Comparison of ENCODE assay signal across 8 cellular contexts in the genomic region with DNA sequence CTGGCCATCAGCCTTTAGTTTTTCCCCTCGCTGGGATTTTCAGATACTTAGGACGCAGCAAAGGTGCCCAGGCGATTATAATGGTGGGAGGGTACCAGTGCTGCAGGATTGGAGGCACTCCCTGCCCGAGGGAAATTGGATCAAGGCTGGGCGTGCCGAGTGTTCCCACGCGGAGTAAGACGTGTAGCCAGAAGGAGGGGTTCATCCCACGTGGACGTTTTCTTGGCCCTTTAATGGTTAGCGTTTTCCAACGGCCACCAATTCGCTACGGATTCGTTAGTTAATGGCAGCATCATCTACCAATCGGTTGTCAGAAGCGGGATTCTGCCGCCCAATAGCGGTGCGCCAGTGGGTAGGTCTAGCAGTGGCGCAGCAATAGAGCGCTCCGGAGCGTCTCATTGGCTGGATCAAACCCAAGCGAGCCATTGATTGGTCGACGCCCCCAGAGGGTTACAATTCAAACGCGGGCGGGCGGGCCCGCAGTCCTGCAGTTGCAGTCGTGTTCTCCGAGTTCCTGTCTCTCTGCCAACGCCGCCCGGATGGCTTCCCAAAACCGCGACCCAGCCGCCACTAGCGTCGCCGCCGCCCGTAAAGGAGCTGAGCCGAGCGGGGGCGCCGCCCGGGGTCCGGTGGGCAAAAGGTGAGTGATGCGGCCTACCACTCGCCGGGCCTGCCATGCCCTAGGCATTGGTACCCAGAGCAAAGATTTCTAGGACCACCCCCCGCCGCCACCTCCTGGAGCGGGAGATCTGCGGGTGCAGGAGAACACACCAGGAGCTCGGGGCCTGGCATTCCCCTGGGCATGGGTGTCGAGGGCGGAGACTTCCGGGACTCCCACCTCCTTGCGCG. TPM values are rescaled to one million over a fixed set of nuclear protein-coding genes. Genes with fewer than 3 reads are reported as not detected.
A peak's percentile ranks its signal among the peaks of the same experiment; 100 is the strongest.
DNase-seq lines count a peak whose midpoint lies in the region; ATAC-seq, FAIRE-seq and TF ChIP-seq lines count a peak whose summit lies in the region.

A gene (plus strand): TSS at position 488 of the 849 bp plus-strand sequence. CDS start 52 bp downstream, at position 540.

- H4K20me1 ChIP-seq in OCI-LY7 (ENCODE audit: insufficient read depth, low read length) = no peaks in the 10 kb centered on the region

- CTCF ChIA-PET in OCI-LY7 (lab: Charles Lee; ENCODE audit: unreplicated experiment) = interaction anchor here (0.8 to 1.4 kb wide), 2 partner anchors 14 to 158 kb away, joined by 3 to 4 read pairs; no protein-coding TSS in a partner anchor

- H2AFZ ChIP-seq in OCI-LY7 (ENCODE audit: low read length) = peak within 1 kb of the TSS; percentile 61

- H3K9me3 ChIP-seq in OCI-LY7 (ENCODE audit: low read length) = peaks cover 10% of the 10 kb centered on the region; the same call in 1 of the 2 replicates
- no peaks in the 10 kb centered on the region for H3K9me3 ChIP-seq in mucosa of descending colon

- H3K4me3 ChIP-seq in OCI-LY7 (ENCODE audit: low read depth, low read length, poor library complexity, severe bottlenecking) (peak within 1 kb of the TSS; percentile 82), mucosa of descending colon (peak within 1 kb of the TSS; percentile 25)

- peak within 1 kb of the TSS; percentile 65 for H3K4me2 ChIP-seq in OCI-LY7 (ENCODE audit: low read length)

- TF ChIP-seq CTCF in D721Med (IDR thresholded peaks at IDR 0.05; ENCODE audit: insufficient read depth, missing control alignments) (no peak), OCI-LY7 (conservative IDR thresholded peaks at IDR 0.05; ENCODE audit: low read length) (no peak), mucosa of descending colon (IDR thresholded peaks at IDR 0.05) (no peak)

- intact Hi-C loops in OCI-LY7 (cut with micrococcal nuclease; ENCODE audit: unreplicated experiment) (loop anchor here (1.0 to 5.0 kb wide), 2 partner anchors 45 to 160 kb away; a partner anchor contains a TSS), mucosa of descending colon (cut with DNase I, micrococcal nuclease) (no loop called here)

- DNase-seq in D721Med (ENCODE audit: insufficient read length, low spot score) = peak; percentile 99
- peak; percentile 100 for DNase-seq in HuH-7.5 (ENCODE audit: low spot score)
- DNase-seq in OCI-LY7 (ENCODE audit: low spot score) = peak; percentile 99
- peak; percentile 92 for DNase-seq in activated T-cell treated with anti-CD3 and anti-CD28 coated beads for 24 hours (ENCODE audit: low read depth)
- peak; percentile 98 for DNase-seq in epithelial cell of prostate (ENCODE audit: low read depth, low spot score)
- DNase-seq in mucosa of descending colon = peak; percentile 95 to 98 (median 97)
- peak; percentile 72 to 87 for DNase-seq in stimulated activated CD8-positive, alpha-beta memory T cell treated with anti-CD3 and anti-CD28 coated beads, Interleukin-4, amount 100 ng/mL, for 1 hour (ENCODE audit: low read depth in 2 of 2, low spot score in 1 of 2)

- ATAC-seq in GM21526 (IDR thresholded peaks at IDR 0.05; ENCODE audit: low FRiP score, unreplicated experiment) (peak; percentile 95), mucosa of descending colon (peak; percentile 98)

- H3K36me3 ChIP-seq in OCI-LY7 (ENCODE audit: insufficient read depth, low read length) (peaks cover 94% of the 10 kb centered on the region), mucosa of descending colon (ENCODE audit: low read depth) (peaks cover 6% of the 10 kb centered on the region)

- no peaks in the 10 kb centered on the region for H3K9me2 ChIP-seq in OCI-LY7 (ENCODE audit: insufficient read depth, low read length)

- H3K79me2 ChIP-seq in OCI-LY7 (ENCODE audit: insufficient read depth, low read depth, low read length) = peaks cover 28% of the 10 kb centered on the region

- POLR2A ChIA-PET in OCI-LY7 (lab: Charles Lee) = interaction anchor here (1.1 to 1.3 kb wide), 2 partner anchors 46 to 69 kb away, joined by 4 to 7 read pairs; a partner anchor contains a TSS

- FAIRE-seq in D721Med (lab: Jason Lieb, UNC) = peak; percentile 44

- H3K4me1 ChIP-seq in OCI-LY7 (ENCODE audit: insufficient read depth, low read length, poor library complexity, severe bottlenecking) (peaks cover 19% of the 10 kb centered on the region), mucosa of descending colon (ENCODE audit: low read depth) (peaks cover 6% of the 10 kb centered on the region)

- peak within 1 kb of the TSS; percentile 79 for H3K27ac ChIP-seq in OCI-LY7 (ENCODE audit: low read depth, low read length, poor library complexity, severe bottlenecking)
- peak within 1 kb of the TSS; percentile 26 for H3K27ac ChIP-seq in epithelial cell of prostate

- BruUV-seq in OCI-LY7 (replicated peaks; lab: Mats Ljungman, UMichigan) = no TSS peak

RNA-seq across cellular contexts. Expression of the gene that starts here (rescaled TPM):
- 225 and 269 TPM in 2 replicates for total RNA-seq in OCI-LY7 (2014; rRNA removed; shearing (Covaris generic))
- total RNA-seq in OCI-LY7 (2022) (222 and 255 TPM in 2 replicates), mucosa of descending colon (10 to 100 TPM in 1 of 3 donors, 1 to 10 TPM in 2; 4.7 to 41.1 (median 8.7) TPM)

Comparison
In these comparisons a context has a peak if more than half of its experiments do, and no peak if none do; other contexts are left out.
1. Peak in every context shown above with its lines: DNase-seq, ATAC-seq, H3K4me3 ChIP-seq and H3K27ac ChIP-seq.
2. RNA of the gene that starts here (total RNA-seq): 222 to 269 TPM in OCI-LY7; 4.7 to 41.1 TPM in mucosa of descending colon; every median in the first group is over 4 times any median in the second.